ENCODE assay signal across 14 cellular contexts in genomic region chr7:121000091-121000983, GRCh38. TPM values are rescaled to one million over a fixed set of nuclear protein-coding genes. Genes with fewer than 3 reads are reported as not detected.
A peak's percentile ranks its signal among the peaks of the same experiment; 100 is the strongest.
DNase-seq lines count a peak whose midpoint lies in the region; ATAC-seq and TF ChIP-seq lines count a peak whose summit lies in the region.
"Had no signal": no experiment of that assay in that cellular context is flagged by ENCODE, and none has a peak within 500 bp of the region (broad histone marks: within the 10 kb centered on the region; RNA-seq: fewer than 3 reads in every experiment).

No MANE protein-coding gene starts in this region.

- H4K8ac ChIP-seq in mesenchymal stem cell (ENCODE audit: low read length) = no peak overlapping the region

- WGBS in heart left ventricle, 4 donors = 49 to 62% (median 52%) methylated on average over 9 of the region's 9 CpGs
- 67% methylated on average over 1 of the region's 9 CpGs for WGBS in mesenchymal stem cell

- peak overlapping the region; percentile 67 for H2AK5ac ChIP-seq in mesenchymal stem cell (ENCODE audit: low read length, severe bottlenecking)

- H3K36me3 Mint-ChIP-seq in activated T-helper 1 cell treated with anti-CD3 and anti-CD28 coated beads, Interleukin-12 subunit alpha, Interleukin-12 subunit beta, Interleukin-2, Interleukin-4 antibody, amounts not matched to agents 30 ng/mL and 10 ng/mL and 1 ng/mL, durations not matched to agents 14 hours and 24 hours and 36 hours (ENCODE audit: low read depth) = no peaks in the 10 kb centered on the region
- H3K36me3 Mint-ChIP-seq: activated naive CD8-positive, alpha-beta T cell treated with anti-CD3 and anti-CD28 coated beads, Interleukin-2, amount 10 ng/mL, durations not matched to agents 7 days and 5 days had no signal

- H3K79me1 ChIP-seq in mesenchymal stem cell (replicated peaks; ENCODE audit: low read length, poor library complexity, severe bottlenecking) = peaks cover 5% of the 10 kb centered on the region

- no peak overlapping the region for H2BK120ac ChIP-seq in mesenchymal stem cell (ENCODE audit: low read depth, low read length)

- H3K36me3 ChIP-seq in heart left ventricle (no peaks in the 10 kb centered on the region), mesenchymal stem cell (ENCODE audit: control insufficient read depth in 1 of 2, insufficient read depth in 2 of 2, low read depth in 1 of 2, low read length in 2 of 2) (no peaks in the 10 kb centered on the region), vagina (no peaks in the 10 kb centered on the region)

- H2BK12ac ChIP-seq in mesenchymal stem cell (ENCODE audit: low read length in 2 of 2) = no peak overlapping the region

- TF ChIP-seq POLR2A in heart left ventricle (IDR thresholded peaks at IDR 0.05) = no peak
- TF ChIP-seq POLR2A in vagina (IDR thresholded peaks at IDR 0.05) = no peak

- H3K27me3 Mint-ChIP-seq in activated T-helper 1 cell treated with anti-CD3 and anti-CD28 coated beads, Interleukin-12 subunit alpha, Interleukin-12 subunit beta, Interleukin-2, Interleukin-4 antibody, amounts not matched to agents 30 ng/mL and 10 ng/mL and 1 ng/mL, durations not matched to agents 14 hours and 24 hours and 36 hours (ENCODE audit: insufficient read depth) = peaks cover 14% of the 10 kb centered on the region

- no peak overlapping the region for H2BK5ac ChIP-seq in mesenchymal stem cell (ENCODE audit: low read depth, low read length, poor library complexity, severe bottlenecking)

- no peak for DNase-seq in heart left ventricle
- no peak for DNase-seq in Right ventricle myocardium inferior (ENCODE audit: missing footprints)
- no peak for DNase-seq in coronary artery (ENCODE audit: low spot score)
- peak; percentile 78 for DNase-seq in mesenchymal stem cell
- DNase-seq in vagina (ENCODE audit: extremely low spot score in 2 of 2) = no peak
- DNase-seq in activated T-helper 1 cell treated with anti-CD3 and anti-CD28 coated beads, Interleukin-12 subunit alpha, Interleukin-12 subunit beta, Interleukin-2, Interleukin-4 antibody, amounts not matched to agents 30 ng/mL and 10 ng/mL and 1 ng/mL, durations not matched to agents 14 hours and 24 hours and 36 hours (ENCODE audit: low spot score) = no peak
- no peak for DNase-seq in NCI-H1417 (lab: John Stamatoyannopoulos, UW)
- DNase-seq: activated CD4-positive, alpha-beta T cell treated with anti-CD3 and anti-CD28 coated beads, Interleukin-2, amount 50 U/mL, for 48 hours; activated naive CD8-positive, alpha-beta T cell treated with anti-CD3 and anti-CD28 coated beads, Interleukin-2, amount 10 ng/mL, durations not matched to agents 7 days and 5 days; mucosa of descending colon; NCI-H2171; SHP77 treated with DMSO at 0.1 percent for 48 hours; stimulated activated CD4-positive, alpha-beta T cell treated with anti-CD3 and anti-CD28 coated beads, Interleukin-1b, Interleukin-23, amount 100 ng/mL, for 48 hours had no signal

- intact Hi-C loops in heart left ventricle (cut with DNase I) (no loop called here), Right ventricle myocardium inferior (cut with DNase I) (no loop called here), vagina (cut with DNase I) (no loop called here)
- intact Hi-C loops in activated T-helper 1 cell treated with anti-CD3 and anti-CD28 coated beads, Interleukin-12 subunit alpha, Interleukin-12 subunit beta, Interleukin-2, Interleukin-4 antibody, amounts not matched to agents 30 ng/mL and 10 ng/mL and 1 ng/mL, durations not matched to agents 14 hours and 24 hours and 36 hours (cut with micrococcal nuclease) = no loop called here

- H3K27ac ChIP-seq in heart left ventricle = peak overlapping the region in 11 of 12 donors; percentile 17 to 93 (median 66)
- H3K27ac ChIP-seq in coronary artery = peak overlapping the region; percentile 81 to 83
- H3K27ac ChIP-seq in mesenchymal stem cell (ENCODE audit: low read length, poor library complexity, severe bottlenecking) = no peak overlapping the region
- H3K27ac ChIP-seq in vagina = peak overlapping the region; percentile 62

- no peak overlapping the region for H3K4ac ChIP-seq in mesenchymal stem cell (ENCODE audit: low read depth in 1 of 2, low read length in 2 of 2)

- no peak overlapping the region for H3K4me3 Mint-ChIP-seq in activated T-helper 1 cell treated with anti-CD3 and anti-CD28 coated beads, Interleukin-12 subunit alpha, Interleukin-12 subunit beta, Interleukin-2, Interleukin-4 antibody, amounts not matched to agents 30 ng/mL and 10 ng/mL and 1 ng/mL, durations not matched to agents 14 hours and 24 hours and 36 hours
- H3K4me3 Mint-ChIP-seq: activated naive CD8-positive, alpha-beta T cell treated with anti-CD3 and anti-CD28 coated beads, Interleukin-2, amount 10 ng/mL, durations not matched to agents 7 days and 5 days had no signal

- H3K4me2 ChIP-seq in mesenchymal stem cell (ENCODE audit: low read length, poor library complexity, severe bottlenecking) = no peak overlapping the region

- H3K9me3 ChIP-seq in heart left ventricle (peaks cover 0 to 4% (median 0%) of the 10 kb centered on the region in 12 donors), mesenchymal stem cell (ENCODE audit: control insufficient read depth, low read length) (no peaks in the 10 kb centered on the region), vagina (no peaks in the 10 kb centered on the region)
- H3K9me3 ChIP-seq: mucosa of descending colon had no signal

- H3K27me3 ChIP-seq in heart left ventricle = no peaks in the 10 kb centered on the region
- H3K27me3 ChIP-seq in mesenchymal stem cell (ENCODE audit: control insufficient read depth in 1 of 2, insufficient read depth in 1 of 2, low read length in 2 of 2) = no peaks in the 10 kb centered on the region
- H3K27me3 ChIP-seq in vagina = no peaks in the 10 kb centered on the region

- H3K4me1 ChIP-seq in heart left ventricle = peaks cover 3 to 89% (median 64%) of the 10 kb centered on the region in 12 donors
- H3K4me1 ChIP-seq in mesenchymal stem cell (ENCODE audit: control insufficient read depth, insufficient read depth, low read depth, low read length) = peaks cover 2% of the 10 kb centered on the region
- peaks cover 37% of the 10 kb centered on the region for H3K4me1 ChIP-seq in vagina

- H3K27ac Mint-ChIP-seq in activated T-helper 1 cell treated with anti-CD3 and anti-CD28 coated beads, Interleukin-12 subunit alpha, Interleukin-12 subunit beta, Interleukin-2, Interleukin-4 antibody, amounts not matched to agents 30 ng/mL and 10 ng/mL and 1 ng/mL, durations not matched to agents 14 hours and 24 hours and 36 hours = no peak overlapping the region
- H3K27ac Mint-ChIP-seq: activated naive CD8-positive, alpha-beta T cell treated with anti-CD3 and anti-CD28 coated beads, Interleukin-2, amount 10 ng/mL, durations not matched to agents 7 days and 5 days had no signal

- no peaks in the 10 kb centered on the region for H3K9me3 Mint-ChIP-seq in activated T-helper 1 cell treated with anti-CD3 and anti-CD28 coated beads, Interleukin-12 subunit alpha, Interleukin-12 subunit beta, Interleukin-2, Interleukin-4 antibody, amounts not matched to agents 30 ng/mL and 10 ng/mL and 1 ng/mL, durations not matched to agents 14 hours and 24 hours and 36 hours
- H3K9me3 Mint-ChIP-seq: activated naive CD8-positive, alpha-beta T cell treated with anti-CD3 and anti-CD28 coated beads, Interleukin-2, amount 10 ng/mL, durations not matched to agents 7 days and 5 days had no signal

- H3K4me3 ChIP-seq in heart left ventricle = peak overlapping the region in 8 of 12 donors; percentile 9 to 29 (median 15)
- peak overlapping the region; percentile 55 for H3K4me3 ChIP-seq in coronary artery
- H3K4me3 ChIP-seq in mesenchymal stem cell (ENCODE audit: insufficient read depth in 1 of 2, low read depth in 1 of 2, low read length in 2 of 2) = peak overlapping the region in 1 of 2 experiments; percentile 67
- H3K4me3 ChIP-seq in vagina = peak overlapping the region in 1 of 2 donors; percentile 6
- H3K4me3 ChIP-seq: mucosa of descending colon had no signal

- peak overlapping the region; percentile 91 for H3K9ac ChIP-seq in mesenchymal stem cell (ENCODE audit: low read length)

- H3K14ac ChIP-seq in mesenchymal stem cell (ENCODE audit: low read length in 2 of 2) = no peak overlapping the region

- H3K23ac ChIP-seq in mesenchymal stem cell (ENCODE audit: low read length in 2 of 2) = no peak overlapping the region

- ATAC-seq in heart left ventricle (peak in 2 of 4 donors; percentile 23 to 33), Right ventricle myocardium inferior (no peak), HG03571 (IDR thresholded peaks at IDR 0.05; ENCODE audit: unreplicated experiment) (no peak)
- ATAC-seq: mucosa of descending colon had no signal

- no peak overlapping the region for H3K18ac ChIP-seq in mesenchymal stem cell (ENCODE audit: low read depth in 1 of 2, low read length in 2 of 2)

- no peak for TF ChIP-seq CTCF in heart left ventricle (IDR thresholded peaks at IDR 0.05)
- TF ChIP-seq CTCF in coronary artery (IDR thresholded peaks at IDR 0.05) = no peak
- no peak for TF ChIP-seq CTCF in vagina (IDR thresholded peaks at IDR 0.05)

- H4K91ac ChIP-seq in mesenchymal stem cell (ENCODE audit: low read length) = no peak overlapping the region

- H2AFZ ChIP-seq in mesenchymal stem cell (ENCODE audit: low read depth, low read length) = no peak overlapping the region

- H3K4me1 Mint-ChIP-seq in activated T-helper 1 cell treated with anti-CD3 and anti-CD28 coated beads, Interleukin-12 subunit alpha, Interleukin-12 subunit beta, Interleukin-2, Interleukin-4 antibody, amounts not matched to agents 30 ng/mL and 10 ng/mL and 1 ng/mL, durations not matched to agents 14 hours and 24 hours and 36 hours (ENCODE audit: low read depth) = peaks cover 4% of the 10 kb centered on the region

- no peak overlapping the region for H2BK15ac ChIP-seq in mesenchymal stem cell (ENCODE audit: low read depth, poor library complexity, severe bottlenecking)

RNA-seq across cellular contexts. Expression of gene CPED1, which starts 11.8 kb away (rescaled TPM):
- 10 to 100 TPM; 19.6 to 51.2 (median 27.5) TPM for total RNA-seq in heart left ventricle
- 1 to 10 TPM; 3.6 to 9.7 TPM for polyA plus RNA-seq in heart left ventricle
- 27.5 TPM for total RNA-seq in Right ventricle myocardium inferior
- polyA plus RNA-seq in mesenchymal stem cell (2013, experiment 1 of 2) = 39.3 TPM
- polyA plus RNA-seq in mesenchymal stem cell (2013, experiment 2 of 2) = 41.4 TPM
- total RNA-seq in vagina = 27.3 TPM
- total RNA-seq in activated T-helper 1 cell treated with anti-CD3 and anti-CD28 coated beads, Interleukin-12 subunit alpha, Interleukin-12 subunit beta, Interleukin-2, Interleukin-4 antibody, amounts not matched to agents 30 ng/mL and 10 ng/mL and 1 ng/mL, durations not matched to agents 14 hours and 24 hours and 36 hours = not detected in 2 replicates
- total RNA-seq: activated naive CD8-positive, alpha-beta T cell treated with anti-CD3 and anti-CD28 coated beads, Interleukin-2, amount 10 ng/mL, durations not matched to agents 7 days and 5 days had no signal

RNA-seq across cellular contexts. Expression of gene ING3, which starts 49.8 kb away (rescaled TPM):
- total RNA-seq in heart left ventricle = 10 to 100 TPM in 8 of 9 donors, 1 to 10 TPM in 1; 9.3 to 16.0 (median 13.3) TPM
- polyA plus RNA-seq in heart left ventricle = 1 to 10 TPM; 5.4 to 9.6 TPM
- 14.1 TPM for total RNA-seq in Right ventricle myocardium inferior
- polyA plus RNA-seq in mesenchymal stem cell (2013, experiment 1 of 2) = 11.6 TPM
- polyA plus RNA-seq in mesenchymal stem cell (2013, experiment 2 of 2) = 12.4 TPM
- total RNA-seq in vagina = 14.0 TPM
- total RNA-seq in activated T-helper 1 cell treated with anti-CD3 and anti-CD28 coated beads, Interleukin-12 subunit alpha, Interleukin-12 subunit beta, Interleukin-2, Interleukin-4 antibody, amounts not matched to agents 30 ng/mL and 10 ng/mL and 1 ng/mL, durations not matched to agents 14 hours and 24 hours and 36 hours = 26.7 and 28.6 TPM in 2 replicates

Comparison
In these comparisons a context has a peak if more than half of its experiments do, and no peak if none do; other contexts are left out.
1. RNA of gene CPED1, which starts 11.8 kb away (total RNA-seq): 27.5 TPM in Right ventricle myocardium inferior (single experiment), 19.6 to 51.2 TPM in heart left ventricle and 27.3 TPM in vagina (single experiment); not detected in activated T-helper 1 cell treated with anti-CD3 and anti-CD28 coated beads, Interleukin-12 subunit alpha, Interleukin-12 subunit beta, Interleukin-2, Interleukin-4 antibody, amounts not matched to agents 30 ng/mL and 10 ng/mL and 1 ng/mL, durations not matched to agents 14 hours and 24 hours and 36 hours; every median in the first group is over 10 times any median in the second.